2 cellular contexts compared by ENCODE assay signal in genomic region chr14:31261859-31262739, GRCh38.
TF ChIP-seq lines count a peak whose summit lies in the region.

No MANE protein-coding gene starts in this region.

TF ChIP-seq in Ishikawa, 13 proteins besides CTCF, POLR2A, EP300 and RAD21 (continued from another document):
- TF ChIP-seq YY1 (IDR thresholded peaks at IDR 0.05; ENCODE audit: low read depth), result peak; percentile 39; the same call in 1 of the 2 replicates
- TF ChIP-seq CREB1 (IDR thresholded peaks at IDR 0.05; ENCODE audit: low read depth), result no peak
- TF ChIP-seq TAF1 (IDR thresholded peaks at IDR 0.05; ENCODE audit: low read depth), result no peak
- peak; percentile 65; the same call in 1 of the 2 replicates for TF ChIP-seq MAX (IDR thresholded peaks at IDR 0.05)
- peak; percentile 77; the same call in 1 of the 2 replicates for TF ChIP-seq TCF12 (IDR thresholded peaks at IDR 0.05; ENCODE audit: low read depth)
- TF ChIP-seq REST (IDR thresholded peaks at IDR 0.05; ENCODE audit: low read depth), result no peak
- peak; percentile 70 for TF ChIP-seq TEAD4 (IDR thresholded peaks at IDR 0.05)
- peak; percentile 93 for TF ChIP-seq USF1 (IDR thresholded peaks at IDR 0.05)
- TF ChIP-seq FOXM1 (IDR thresholded peaks at IDR 0.05; ENCODE audit: borderline replicate concordance, low read depth), result peak; percentile 63; the same call in 1 of the 2 replicates
- peak; percentile 59; the same call in 1 of the 2 replicates for TF ChIP-seq ZBTB7A (IDR thresholded peaks at IDR 0.05; ENCODE audit: low read depth)
- TF ChIP-seq CEBPB (IDR thresholded peaks at IDR 0.05), result peak; percentile 67

TF ChIP-seq in HepG2, 621 proteins besides CTCF, POLR2A, EP300 and RAD21 (continued from another document and continues in another):
- TF ChIP-seq GLMP (CRISPR knock-in tag; IDR thresholded peaks at IDR 0.05; ENCODE audit: borderline replicate concordance) (no peak), ZNF512B (CRISPR knock-in tag; IDR thresholded peaks at IDR 0.05; ENCODE audit: borderline replicate concordance) (peak; percentile 97), ZNF775 (CRISPR knock-in tag; IDR thresholded peaks at IDR 0.05; ENCODE audit: borderline replicate concordance) (peak; percentile 77; the same call in 1 of the 2 replicates), RNF219 (CRISPR knock-in tag; IDR thresholded peaks at IDR 0.05) (no peak), HBP1 (CRISPR knock-in tag; IDR thresholded peaks at IDR 0.05; ENCODE audit: low read depth) (no peak), SNAPC2 (CRISPR knock-in tag; IDR thresholded peaks at IDR 0.05) (peak; percentile 62; the same call in 1 of the 2 replicates), E2F2 (CRISPR knock-in tag; IDR thresholded peaks at IDR 0.05; ENCODE audit: borderline replicate concordance) (no peak), ZNF383 (CRISPR knock-in tag; IDR thresholded peaks at IDR 0.05; ENCODE audit: borderline replicate concordance) (no peak), ZNF276 (CRISPR knock-in tag; IDR thresholded peaks at IDR 0.05; ENCODE audit: low read depth) (0 out of 2 replicates have a peak, but pooled peaks have one; percentile 45), ZNF75D (CRISPR knock-in tag; IDR thresholded peaks at IDR 0.05; ENCODE audit: borderline replicate concordance) (no peak), HOXA3 (CRISPR knock-in tag; IDR thresholded peaks at IDR 0.05) (peak; percentile 96), ZNF430 (CRISPR knock-in tag; IDR thresholded peaks at IDR 0.05) (peak; percentile 77; the same call in 1 of the 2 replicates), HNF1B (CRISPR knock-in tag; IDR thresholded peaks at IDR 0.05) (no peak), HOXA5 (CRISPR knock-in tag; IDR thresholded peaks at IDR 0.05) (peak; percentile 55; the same call in 1 of the 2 replicates), ZMAT5 (CRISPR knock-in tag; IDR thresholded peaks at IDR 0.05; ENCODE audit: borderline replicate concordance, low read depth) (no peak), ZBTB7B (CRISPR knock-in tag; IDR thresholded peaks at IDR 0.05) (peak; percentile 93), BCL3 (CRISPR knock-in tag; IDR thresholded peaks at IDR 0.05) (peak; percentile 90; the same call in 1 of the 2 replicates), YEATS2 (CRISPR knock-in tag; IDR thresholded peaks at IDR 0.05; ENCODE audit: borderline replicate concordance) (peak; percentile 66; the same call in 1 of the 2 replicates), ZNF263 (CRISPR knock-in tag; IDR thresholded peaks at IDR 0.05) (0 out of 2 replicates have a peak, but pooled peaks have one; percentile 41), ZNF296 (CRISPR knock-in tag; conservative IDR thresholded peaks at IDR 0.05) (no peak), ZNF512 (CRISPR knock-in tag; IDR thresholded peaks at IDR 0.05) (no peak), CBFB (CRISPR knock-in tag; IDR thresholded peaks at IDR 0.05) (no peak), NR2C2 (CRISPR knock-in tag; IDR thresholded peaks at IDR 0.05; ENCODE audit: borderline replicate concordance) (peak; percentile 79), ZNF451 (CRISPR knock-in tag; IDR thresholded peaks at IDR 0.05) (no peak), ZBTB33 (CRISPR knock-in tag; IDR thresholded peaks at IDR 0.05) (peak; percentile 43; the same call in 1 of the 2 replicates), ZNF17 (CRISPR knock-in tag; IDR thresholded peaks at IDR 0.05) (no peak), MZF1 (CRISPR knock-in tag; IDR thresholded peaks at IDR 0.05; ENCODE audit: borderline replicate concordance) (no peak)
